Comparison of ENCODE assay signal across 19 cellular contexts in the genomic region with DNA sequence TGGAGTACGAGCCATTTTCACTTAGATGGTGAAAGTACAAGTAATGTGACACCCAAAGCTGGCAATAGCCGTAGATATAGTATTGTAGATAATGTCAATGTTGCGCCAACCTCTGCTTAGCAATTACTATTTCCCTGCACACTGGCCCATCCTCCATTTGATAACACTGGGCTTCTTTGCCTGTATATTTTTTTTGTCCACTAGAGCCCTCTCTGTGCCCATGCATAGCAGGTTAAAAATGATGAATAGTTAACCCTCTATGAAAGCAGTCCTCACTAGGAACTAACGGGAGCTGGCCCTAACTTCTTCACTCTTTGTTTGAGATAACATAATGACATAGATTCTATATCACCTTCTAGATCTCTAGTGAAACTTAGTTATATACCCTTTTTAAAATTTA.
"Had no signal": no experiment of that assay in that cellular context is flagged by ENCODE, and none has a peak within 500 bp of the region (broad histone marks: within the 10 kb centered on the region; RNA-seq: fewer than 3 reads in every experiment).

No MANE protein-coding gene starts in this region.

- H3K4me1 ChIP-seq: adrenal gland, lower lobe of right lung, upper lobe of right lung had no signal

- H3K9me3 ChIP-seq: adrenal gland, esophagus squamous epithelium, lower lobe of right lung, upper lobe of right lung had no signal

- H3K4me3 ChIP-seq: adrenal gland, esophagus squamous epithelium, lower lobe of right lung, upper lobe of right lung had no signal

- ATAC-seq: activated CD4-positive, alpha-beta T cell treated with anti-CD3 and anti-CD28 coated beads for 36 hours; activated naive CD4-positive, alpha-beta T cell treated with anti-CD3 and anti-CD28 coated beads, Interleukin-2, amount 50 U/mL, for 72 hours; left cardiac atrium; lower lobe of right lung; natural killer cell treated with Interleukin-12 subunit alpha and Interleukin-12 subunit beta and Interleukin-15 and Interleukin-18, amount 100 ng/mL, for 72 hours; upper lobe of right lung; WTC11 had no signal

- H3K27me3 Mint-ChIP-seq: activated CD4-positive, alpha-beta T cell treated with anti-CD3 and anti-CD28 coated beads for 36 hours; natural killer cell treated with Interleukin-12 subunit alpha and Interleukin-12 subunit beta and Interleukin-15 and Interleukin-18, amount 100 ng/mL, for 72 hours had no signal

- DNase-seq: activated CD4-positive, alpha-beta T cell treated with anti-CD3 and anti-CD28 coated beads for 36 hours; activated CD4-positive, alpha-beta T cell treated with anti-CD3 and anti-CD28 coated beads, Interleukin-2, amount 50 U/mL, for 48 hours; activated gamma-delta T cell treated with Interleukin-2 at 50 U/mL for 16 hours; adrenal gland; effector CD8-positive, alpha-beta T cell; esophagus squamous epithelium; left cardiac atrium; lower lobe of right lung; occipital lobe; posterior cingulate gyrus; retina; stimulated activated CD8-positive, alpha-beta memory T cell treated with anti-CD3 and anti-CD28 coated beads, Interleukin-4, amount 100 ng/mL, for 48 hours; stimulated activated naive CD4-positive, alpha-beta T cell; upper lobe of right lung had no signal

- H3K36me3 ChIP-seq: adrenal gland, esophagus squamous epithelium, lower lobe of right lung, upper lobe of right lung had no signal

- H3K4me3 Mint-ChIP-seq: activated CD4-positive, alpha-beta T cell treated with anti-CD3 and anti-CD28 coated beads for 36 hours; natural killer cell treated with Interleukin-12 subunit alpha and Interleukin-12 subunit beta and Interleukin-15 and Interleukin-18, amount 100 ng/mL, for 72 hours; WTC11 had no signal

- H3K27me3 ChIP-seq: adrenal gland, esophagus squamous epithelium, upper lobe of right lung had no signal

- H3K36me3 Mint-ChIP-seq: activated naive CD4-positive, alpha-beta T cell treated with anti-CD3 and anti-CD28 coated beads, Interleukin-2, amount 50 U/mL, for 72 hours had no signal

- FAIRE-seq: endothelial cell of umbilical vein, TTC549 had no signal

- H3K27ac ChIP-seq: adrenal gland, esophagus squamous epithelium, lower lobe of right lung, upper lobe of right lung had no signal

- H3K4me1 Mint-ChIP-seq: activated CD4-positive, alpha-beta T cell treated with anti-CD3 and anti-CD28 coated beads for 36 hours had no signal

- H3K27ac Mint-ChIP-seq: activated CD4-positive, alpha-beta T cell treated with anti-CD3 and anti-CD28 coated beads for 36 hours; activated naive CD4-positive, alpha-beta T cell treated with anti-CD3 and anti-CD28 coated beads, Interleukin-2, amount 50 U/mL, for 72 hours; natural killer cell treated with Interleukin-12 subunit alpha and Interleukin-12 subunit beta and Interleukin-15 and Interleukin-18, amount 100 ng/mL, for 72 hours; WTC11 had no signal
